Comparison of ENCODE assay signal across 8 cellular contexts in the genomic region with DNA sequence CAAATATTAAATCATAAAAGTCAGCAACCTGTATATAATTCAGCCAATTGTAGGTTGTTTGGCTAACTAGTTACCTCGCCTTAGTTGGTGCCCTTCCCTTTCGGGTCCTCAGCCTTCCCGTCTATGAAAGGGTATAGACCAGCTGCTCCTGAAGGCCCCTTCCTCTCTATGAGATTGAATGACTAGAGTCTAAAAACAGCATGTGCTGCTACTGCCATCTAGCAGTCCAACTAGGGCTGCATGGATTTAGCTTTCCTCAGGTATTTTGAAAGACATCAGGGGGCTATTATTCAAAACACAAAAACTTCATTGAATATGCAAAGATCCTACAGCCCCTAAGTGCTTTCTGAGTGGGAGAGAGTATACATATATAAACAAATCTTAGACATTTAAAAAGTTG. TPM values are rescaled to one million over a fixed set of nuclear protein-coding genes. Genes with fewer than 3 reads are reported as not detected.
DNase-seq lines count a peak whose midpoint lies in the region; ATAC-seq and TF ChIP-seq lines count a peak whose summit lies in the region.

No MANE protein-coding gene starts in this region.

- no peak overlapping the region for H2AFZ ChIP-seq in OCI-LY3 (ENCODE audit: low read depth, low read length)

- H3K4me3 Mint-ChIP-seq in T-helper 17 cell: no peak overlapping the region

- TF ChIP-seq CTCF in OCI-LY3 (IDR thresholded peaks at IDR 0.05; ENCODE audit: low read depth, low read length) (peak; percentile 84), foreskin keratinocyte (conservative IDR thresholded peaks at IDR 0.05) (peak; percentile 64)

- no peak overlapping the region for H3K4me2 ChIP-seq in OCI-LY3 (ENCODE audit: low read length)

- WGBS in HUES64: 5% methylated on average over 3 of the region's 3 CpGs

- DNase-seq in COLO668 (lab: John Stamatoyannopoulos, UW; ENCODE audit: unreplicated experiment) (peak; percentile 17), foreskin keratinocyte (no peak), T-helper 2 cell (no peak), T-helper 17 cell (no peak)
- DNase-seq in effector CD4-positive, alpha-beta T cell: no peak

- H3K4me1 Mint-ChIP-seq in T-helper 17 cell: peaks cover 15% of the 10 kb centered on the region

- H3K27me3 ChIP-seq in HUES64 (ENCODE audit: insufficient read depth, low read length) (no peaks in the 10 kb centered on the region), OCI-LY3 (ENCODE audit: low read depth, low read length) (peaks cover 76% of the 10 kb centered on the region), foreskin keratinocyte (peaks cover 7% of the 10 kb centered on the region)

- H3K79me2 ChIP-seq in OCI-LY3 (ENCODE audit: low read length): no peaks in the 10 kb centered on the region

- H3K27ac ChIP-seq in HUES64 (ENCODE audit: low read depth, low read length) (peak overlapping the region; percentile 2; the same call in 1 of the 2 replicates), OCI-LY3 (ENCODE audit: low read length) (no peak overlapping the region), foreskin keratinocyte (no peak overlapping the region)

- peaks cover 12% of the 10 kb centered on the region for H3K27me3 Mint-ChIP-seq in T-helper 17 cell

- H3K4me3 ChIP-seq in HUES64 (ENCODE audit: low read length) (no peak overlapping the region), OCI-LY3 (ENCODE audit: low read length) (no peak overlapping the region)

- peaks cover 27% of the 10 kb centered on the region for H3K4me1 ChIP-seq in HUES64 (ENCODE audit: insufficient read depth, low read length)
- no peaks in the 10 kb centered on the region for H3K4me1 ChIP-seq in OCI-LY3 (ENCODE audit: low read length)
- no peaks in the 10 kb centered on the region for H3K4me1 ChIP-seq in foreskin keratinocyte

- no peaks in the 10 kb centered on the region for H3K36me3 Mint-ChIP-seq in T-helper 17 cell (ENCODE audit: low read depth)

- 0 out of 2 replicates have a peak, but pooled peaks cover 3% of the 10 kb centered on the region for H3K9me3 ChIP-seq in HUES64 (ENCODE audit: insufficient read depth, low read depth, low read length)
- no peaks in the 10 kb centered on the region for H3K9me3 ChIP-seq in OCI-LY3 (ENCODE audit: insufficient read depth, low read length)
- no peaks in the 10 kb centered on the region for H3K9me3 ChIP-seq in T-helper 17 cell (ENCODE audit: control insufficient read depth, low read length, poor library complexity, severe bottlenecking)

- peaks cover 32% of the 10 kb centered on the region for H4K20me1 ChIP-seq in OCI-LY3 (ENCODE audit: insufficient read depth, low read length)

- no peak overlapping the region for H3K27ac Mint-ChIP-seq in T-helper 17 cell

- H3K9ac ChIP-seq in HUES64 (ENCODE audit: low read depth, low read length) (no peak overlapping the region), OCI-LY3 (ENCODE audit: low read length) (no peak overlapping the region)

- H3K36me3 ChIP-seq in HUES64 (ENCODE audit: insufficient read depth, low read length) (no peaks in the 10 kb centered on the region), OCI-LY3 (replicated peaks; ENCODE audit: low read depth, low read length) (no peaks in the 10 kb centered on the region)

- ATAC-seq in foreskin keratinocyte (no peak), HG02973 (IDR thresholded peaks at IDR 0.05; ENCODE audit: unreplicated experiment) (no peak), T-helper 17 cell (no peak)

RNA-seq across cellular contexts. Expression of gene TMEM263, which starts 37.0 kb away (rescaled TPM):
- polyA plus RNA-seq in HUES64 (2013, experiment 1 of 2): 8.7 TPM
- polyA plus RNA-seq in HUES64 (2013, experiment 2 of 2): 12.4 TPM
- 38.5 and 50.9 TPM in 2 replicates for total RNA-seq in foreskin keratinocyte
- 17.9 and 19.1 TPM in 2 replicates for polyA plus RNA-seq in foreskin keratinocyte
- 10 to 100 TPM; 34.4 to 35.1 TPM for total RNA-seq in T-helper 17 cell
